ENCODE assay signal across 36 cellular contexts in the genomic region with DNA sequence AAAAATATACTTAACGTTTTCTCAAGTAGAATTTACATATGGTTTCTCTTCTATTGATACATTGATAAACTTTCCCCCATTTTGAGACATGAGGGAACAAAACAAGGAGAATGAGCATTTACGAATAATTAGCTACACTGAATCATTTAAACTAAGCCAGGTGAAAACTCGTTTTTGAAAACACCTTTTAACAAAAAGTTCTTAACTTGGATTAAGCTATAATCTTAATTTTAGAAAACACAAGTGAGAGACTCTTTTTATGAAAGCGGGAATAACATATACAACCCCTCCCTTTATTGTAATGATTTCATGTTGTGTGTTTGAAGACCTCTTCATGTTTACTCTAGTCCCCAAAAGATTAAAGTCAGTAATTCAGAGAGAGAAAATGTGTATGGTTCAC. TPM values are rescaled to one million over a fixed set of nuclear protein-coding genes. Genes with fewer than 3 reads are reported as not detected.
"Had no signal": no experiment of that assay in that cellular context is flagged by ENCODE, and none has a peak within 500 bp of the region (broad histone marks: within the 10 kb centered on the region; RNA-seq: fewer than 3 reads in every experiment).

No MANE protein-coding gene starts in this region.

- DNase-seq: activated CD4-positive, alpha-beta memory T cell treated with anti-CD3 and anti-CD28 coated beads, Interleukin-2, amount 10 ng/mL, durations not matched to agents 7 days and 5 days; activated CD4-positive, alpha-beta T cell treated with anti-CD3 and anti-CD28 coated beads for 1 hour; activated CD4-positive, alpha-beta T cell treated with anti-CD3 and anti-CD28 coated beads for 36 hours; activated CD4-positive, alpha-beta T cell treated with anti-CD3 and anti-CD28 coated beads for 48 hours; activated CD4-positive, alpha-beta T cell treated with anti-CD3 and anti-CD28 coated beads, Interleukin-2, amount 10 ng/mL, durations not matched to agents 7 days and 5 days; activated CD4-positive, alpha-beta T cell treated with anti-CD3 and anti-CD28 coated beads, Interleukin-2, amount 50 U/mL, for 48 hours; activated CD4-positive, CD25-positive, alpha-beta regulatory T cell; activated CD8-positive, alpha-beta memory T cell treated with anti-CD3 and anti-CD28 coated beads for 24 hours; activated CD8-positive, alpha-beta memory T cell treated with anti-CD3 and anti-CD28 coated beads, Interleukin-2, amount 10 ng/mL, durations not matched to agents 7 days and 5 days; activated CD8-positive, alpha-beta memory T cell treated with anti-CD3 and anti-CD28 coated beads, Interleukin-2, amount 50 U/mL, for 48 hours; activated CD8-positive, alpha-beta T cell treated with anti-CD3 and anti-CD28 coated beads, Interleukin-2, amount 10 ng/mL, durations not matched to agents 7 days and 5 days; activated effector memory CD4-positive, alpha-beta T cell treated with Interleukin-2 at 50 U/mL for 16 hours; activated gamma-delta T cell; activated naive CD4-positive, alpha-beta T cell treated with anti-CD3 and anti-CD28 coated beads, Interleukin-2, amount 10 ng/mL, durations not matched to agents 7 days and 5 days; activated naive CD4-positive, alpha-beta T cell treated with Interleukin-2 at 50 U/mL for 16 hours; activated T-cell treated with anti-CD3 and anti-CD28 coated beads, Interleukin-2, amount 50 U/mL, for 24 hours; activated T-cell treated with anti-CD3 and anti-CD28 coated beads, Interleukin-2, amount 50 U/mL, for 48 hours; adrenal gland; amniotic stem cell; aorta; body of pancreas; brain microvascular endothelial cell; central memory CD4-positive, alpha-beta T cell; SW 1271; T-helper 1 cell; T-helper 2 cell; T-helper 9 cell had no signal

- H3K27ac Mint-ChIP-seq: activated CD4-positive, alpha-beta memory T cell treated with anti-CD3 and anti-CD28 coated beads, Interleukin-2, amount 10 ng/mL, durations not matched to agents 7 days and 5 days; activated CD4-positive, alpha-beta T cell treated with anti-CD3 and anti-CD28 coated beads for 36 hours; activated CD4-positive, alpha-beta T cell treated with anti-CD3 and anti-CD28 coated beads, Interleukin-2, amount 10 ng/mL, durations not matched to agents 7 days and 5 days; activated CD8-positive, alpha-beta memory T cell treated with anti-CD3 and anti-CD28 coated beads, Interleukin-2, amount 10 ng/mL, durations not matched to agents 7 days and 5 days; activated CD8-positive, alpha-beta T cell treated with anti-CD3 and anti-CD28 coated beads, Interleukin-2, amount 10 ng/mL, durations not matched to agents 7 days and 5 days; activated naive CD4-positive, alpha-beta T cell treated with anti-CD3 and anti-CD28 coated beads, Interleukin-2, amount 10 ng/mL, durations not matched to agents 7 days and 5 days; activated naive CD4-positive, alpha-beta T cell treated with anti-CD3 and anti-CD28 coated beads, Interleukin-2, amount 50 U/mL, for 24 hours; activated naive CD8-positive, alpha-beta T cell; activated T-cell treated with anti-CD3 and anti-CD28 coated beads, Interleukin-2, amount 50 U/mL, for 24 hours; activated T-helper 2 cell treated with anti-CD3 and anti-CD28 coated beads, Interferon-gamma antibody, Interleukin-2, Interleukin-4, amounts not matched to agents 10 μg/mL and 5 μg/mL and 100 μg/mL, durations not matched to agents 14 hours and 24 hours and 36 hours; T-helper 1 cell treated with Interleukin-12 subunit alpha and Interleukin-12 subunit beta and Interleukin-4 antibody, amounts not matched to agents 30 μg/mL and 1 μg/mL, for 36 hours; T-helper 2 cell treated with Interferon-gamma antibody and Interleukin-4, amounts not matched to agents 5 μg/mL and 100 μg/mL, for 36 hours had no signal

- H3K36me3 Mint-ChIP-seq: activated CD8-positive, alpha-beta memory T cell treated with anti-CD3 and anti-CD28 coated beads, Interleukin-2, amount 10 ng/mL, durations not matched to agents 7 days and 5 days; activated naive CD4-positive, alpha-beta T cell treated with anti-CD3 and anti-CD28 coated beads, Interleukin-2, amount 10 ng/mL, durations not matched to agents 7 days and 5 days; activated naive CD4-positive, alpha-beta T cell treated with anti-CD3 and anti-CD28 coated beads, Interleukin-2, amount 50 U/mL, for 24 hours; activated naive CD8-positive, alpha-beta T cell had no signal

- H3K4me1 ChIP-seq: breast epithelium had no signal

- H3K9me3 ChIP-seq: adrenal gland, body of pancreas, breast epithelium had no signal

- H3K27ac ChIP-seq: adrenal gland, body of pancreas, brain microvascular endothelial cell, breast epithelium had no signal

- H3K36me3 ChIP-seq: adrenal gland, brain microvascular endothelial cell, breast epithelium had no signal

- FAIRE-seq: astrocyte, TTC549 had no signal

- H3K4me3 ChIP-seq: adrenal gland, body of pancreas, breast epithelium had no signal

- ATAC-seq: activated CD4-positive, alpha-beta T cell treated with anti-CD3 and anti-CD28 coated beads for 36 hours; activated CD4-positive, CD25-positive, alpha-beta regulatory T cell treated with anti-CD3 and anti-CD28 coated beads, Interleukin-2, amount 50 U/mL, for 24 hours; activated CD8-positive, alpha-beta memory T cell treated with anti-CD3 and anti-CD28 coated beads, Interleukin-2, amount 10 ng/mL, durations not matched to agents 7 days and 5 days; activated CD8-positive, alpha-beta T cell treated with anti-CD3 and anti-CD28 coated beads, Interleukin-2, amount 10 ng/mL, durations not matched to agents 7 days and 5 days; body of pancreas had no signal

- H3K27me3 ChIP-seq: adrenal gland, body of pancreas, brain microvascular endothelial cell, breast epithelium had no signal

- H3K9me3 Mint-ChIP-seq: activated CD4-positive, alpha-beta memory T cell treated with anti-CD3 and anti-CD28 coated beads, Interleukin-2, amount 10 ng/mL, durations not matched to agents 7 days and 5 days; activated CD4-positive, alpha-beta T cell treated with anti-CD3 and anti-CD28 coated beads, Interleukin-2, amount 10 ng/mL, durations not matched to agents 7 days and 5 days; activated naive CD4-positive, alpha-beta T cell treated with anti-CD3 and anti-CD28 coated beads, Interleukin-2, amount 10 ng/mL, durations not matched to agents 7 days and 5 days; activated naive CD4-positive, alpha-beta T cell treated with anti-CD3 and anti-CD28 coated beads, Interleukin-2, amount 50 U/mL, for 24 hours; activated T-cell treated with anti-CD3 and anti-CD28 coated beads, Interleukin-2, amount 50 U/mL, for 24 hours; activated T-helper 2 cell treated with anti-CD3 and anti-CD28 coated beads, Interferon-gamma antibody, Interleukin-2, Interleukin-4, amounts not matched to agents 10 μg/mL and 5 μg/mL and 100 μg/mL, durations not matched to agents 14 hours and 24 hours and 36 hours; T-helper 1 cell treated with Interleukin-12 subunit alpha and Interleukin-12 subunit beta and Interleukin-4 antibody, amounts not matched to agents 30 μg/mL and 1 μg/mL, for 36 hours; T-helper 2 cell treated with Interferon-gamma antibody and Interleukin-4, amounts not matched to agents 5 μg/mL and 100 μg/mL, for 36 hours had no signal

- H3K4me3 Mint-ChIP-seq: activated CD4-positive, alpha-beta memory T cell treated with anti-CD3 and anti-CD28 coated beads, Interleukin-2, amount 10 ng/mL, durations not matched to agents 7 days and 5 days; activated CD4-positive, alpha-beta T cell treated with anti-CD3 and anti-CD28 coated beads for 36 hours; activated CD4-positive, alpha-beta T cell treated with anti-CD3 and anti-CD28 coated beads, Interleukin-2, amount 10 ng/mL, durations not matched to agents 7 days and 5 days; activated CD8-positive, alpha-beta memory T cell treated with anti-CD3 and anti-CD28 coated beads, Interleukin-2, amount 10 ng/mL, durations not matched to agents 7 days and 5 days; activated CD8-positive, alpha-beta T cell treated with anti-CD3 and anti-CD28 coated beads, Interleukin-2, amount 10 ng/mL, durations not matched to agents 7 days and 5 days; activated naive CD4-positive, alpha-beta T cell treated with anti-CD3 and anti-CD28 coated beads, Interleukin-2, amount 10 ng/mL, durations not matched to agents 7 days and 5 days; activated naive CD4-positive, alpha-beta T cell treated with anti-CD3 and anti-CD28 coated beads, Interleukin-2, amount 50 U/mL, for 24 hours; activated naive CD8-positive, alpha-beta T cell; activated T-cell treated with anti-CD3 and anti-CD28 coated beads, Interleukin-2, amount 50 U/mL, for 24 hours; T-helper 1 cell treated with Interleukin-12 subunit alpha and Interleukin-12 subunit beta and Interleukin-4 antibody, amounts not matched to agents 30 μg/mL and 1 μg/mL, for 36 hours; T-helper 2 cell treated with Interferon-gamma antibody and Interleukin-4, amounts not matched to agents 5 μg/mL and 100 μg/mL, for 36 hours had no signal

RNA-seq across cellular contexts. Expression of a gene that starts 20.1 kb away (rescaled TPM):
- total RNA-seq: activated CD4-positive, alpha-beta memory T cell treated with anti-CD3 and anti-CD28 coated beads, Interleukin-2, amount 10 ng/mL, durations not matched to agents 7 days and 5 days; activated CD4-positive, alpha-beta T cell treated with anti-CD3 and anti-CD28 coated beads for 36 hours; activated CD4-positive, alpha-beta T cell treated with anti-CD3 and anti-CD28 coated beads, Interleukin-2, amount 10 ng/mL, durations not matched to agents 7 days and 5 days; activated CD8-positive, alpha-beta memory T cell treated with anti-CD3 and anti-CD28 coated beads, Interleukin-2, amount 10 ng/mL, durations not matched to agents 7 days and 5 days; activated CD8-positive, alpha-beta T cell treated with anti-CD3 and anti-CD28 coated beads, Interleukin-2, amount 10 ng/mL, durations not matched to agents 7 days and 5 days had no signal

RNA-seq across cellular contexts. Expression of a gene that starts 43.7 kb away (rescaled TPM):
- total RNA-seq: activated CD4-positive, alpha-beta memory T cell treated with anti-CD3 and anti-CD28 coated beads, Interleukin-2, amount 10 ng/mL, durations not matched to agents 7 days and 5 days; activated CD4-positive, alpha-beta T cell treated with anti-CD3 and anti-CD28 coated beads, Interleukin-2, amount 10 ng/mL, durations not matched to agents 7 days and 5 days; activated CD8-positive, alpha-beta memory T cell treated with anti-CD3 and anti-CD28 coated beads, Interleukin-2, amount 10 ng/mL, durations not matched to agents 7 days and 5 days; activated CD8-positive, alpha-beta T cell treated with anti-CD3 and anti-CD28 coated beads, Interleukin-2, amount 10 ng/mL, durations not matched to agents 7 days and 5 days; activated T-helper 2 cell treated with anti-CD3 and anti-CD28 coated beads, Interferon-gamma antibody, Interleukin-2, Interleukin-4, amounts not matched to agents 10 μg/mL and 5 μg/mL and 100 μg/mL, durations not matched to agents 14 hours and 24 hours and 36 hours had no signal
